ENCODE assay signal across 28 cellular contexts in genomic region chr11:1929621-1930447, GRCh38. TPM values are rescaled to one million over a fixed set of nuclear protein-coding genes. Genes with fewer than 3 reads are reported as not detected.
A peak's percentile ranks its signal among the peaks of the same experiment; 100 is the strongest.
DNase-seq lines count a peak whose midpoint lies in the region; ATAC-seq, FAIRE-seq and TF ChIP-seq lines count a peak whose summit lies in the region.
"Had no signal": no experiment of that assay in that cellular context is flagged by ENCODE, and none has a peak within 500 bp of the region (broad histone marks: within the 10 kb centered on the region; RNA-seq: fewer than 3 reads in every experiment).

No MANE protein-coding gene starts in this region.

- no peak for TF ChIP-seq EP300 in A549 (IDR thresholded peaks at IDR 0.05)

- CTCF ChIA-PET in A549 (lab: Yijun Ruan, JAX) = interaction anchor here (0.7 to 1.6 kb wide), 4 partner anchors 47 to 383 kb away, joined by 3 to 6 read pairs (median 4); no protein-coding TSS in a partner anchor

- H4K20me1 ChIP-seq in hepatocyte (ENCODE audit: insufficient read depth, poor library complexity, severe bottlenecking) = no peaks in the 10 kb centered on the region

- WGBS in A549 (ENCODE audit: missing lambda C conversion rate) = 78% methylated on average over 25 of the region's 25 CpGs
- WGBS in hepatocyte (ENCODE audit: low lambda C conversion rate, missing lambda C conversion rate) = 90% methylated on average over 23 of the region's 25 CpGs

- H3K27ac ChIP-seq in A549 (no peak overlapping the region), RWPE2 (ENCODE audit: poor library complexity, severe bottlenecking) (no peak overlapping the region), hepatocyte (peak overlapping the region; percentile 82)
- H3K27ac ChIP-seq: skin epidermis, suprapubic skin had no signal

- peaks cover 10% of the 10 kb centered on the region for H3K27me3 Mint-ChIP-seq in osteocyte (ENCODE audit: unreplicated experiment)

- peaks cover 28% of the 10 kb centered on the region for H3K4me1 Mint-ChIP-seq in osteocyte (ENCODE audit: unreplicated experiment)

- H3K27ac Mint-ChIP-seq in osteocyte (ENCODE audit: unreplicated experiment) = no peak overlapping the region
- H3K27ac Mint-ChIP-seq: CD8-positive, alpha-beta T cell had no signal

- no peak for TF ChIP-seq POLR2A in A549 (IDR thresholded peaks at IDR 0.05; ENCODE audit: low read length)

- H3K4me3 Mint-ChIP-seq in osteocyte (ENCODE audit: unreplicated experiment) = no peak overlapping the region
- H3K4me3 Mint-ChIP-seq: CD8-positive, alpha-beta T cell; H9 had no signal

- TF ChIP-seq RAD21 in A549 (conservative IDR thresholded peaks at IDR 0.05 in 1 of 2, IDR thresholded peaks at IDR 0.05 in 1 of 2) = no peak

- no peaks in the 10 kb centered on the region for H3K9me3 Mint-ChIP-seq in osteocyte (ENCODE audit: unreplicated experiment)
- H3K9me3 Mint-ChIP-seq: CD8-positive, alpha-beta T cell; H9; naive thymus-derived CD8-positive, alpha-beta T cell had no signal

- no peak for DNase-seq in A549 (ENCODE audit: low read depth in 1 of 2, low spot score in 1 of 2)
- peak; percentile 32 for DNase-seq in RWPE2 (ENCODE audit: low spot score)
- no peak for DNase-seq in hepatocyte (ENCODE audit: low spot score)
- peak; percentile 79 for DNase-seq in osteocyte (ENCODE audit: extremely low spot score, unreplicated experiment)
- no peak for DNase-seq in RPMI8226
- DNase-seq: activated CD4-positive, alpha-beta T cell treated with anti-CD3 and anti-CD28 coated beads, Interleukin-2, amount 50 U/mL, for 48 hours; amygdala; CD8-positive, alpha-beta T cell; DMS153; H9; hypothalamus; KG1; mesendoderm; NCI-H1694; NCI-H2171; NCI-H526 treated with DMSO at 0.1 percent for 48 hours; stimulated activated CD4-positive, alpha-beta T cell treated with anti-CD3 and anti-CD28 coated beads, Interleukin-1b, Interleukin-23, amount 100 ng/mL, for 48 hours had no signal

- H2AFZ ChIP-seq in hepatocyte = no peak overlapping the region

- H3K4me1 ChIP-seq in A549 = no peaks in the 10 kb centered on the region
- H3K4me1 ChIP-seq in RWPE2 (ENCODE audit: insufficient read depth, poor library complexity, severe bottlenecking) = peaks cover 10% of the 10 kb centered on the region
- peaks cover 42% of the 10 kb centered on the region for H3K4me1 ChIP-seq in hepatocyte (ENCODE audit: insufficient read depth)

- H3K79me2 ChIP-seq in hepatocyte = no peaks in the 10 kb centered on the region

- FAIRE-seq in A549 (lab: Jason Lieb, UNC) = no peak
- FAIRE-seq: G401.6, GM18507, keratinocyte had no signal

- peaks cover 3% of the 10 kb centered on the region for H3K36me3 Mint-ChIP-seq in osteocyte (ENCODE audit: unreplicated experiment)
- H3K36me3 Mint-ChIP-seq: CD8-positive, alpha-beta T cell; naive thymus-derived CD8-positive, alpha-beta T cell had no signal

- H3K4me3 ChIP-seq in A549 (no peak overlapping the region), RWPE2 (ENCODE audit: severe bottlenecking) (no peak overlapping the region), hepatocyte (no peak overlapping the region)
- H3K4me3 ChIP-seq: skin epidermis, suprapubic skin had no signal

- no peaks in the 10 kb centered on the region for H3K36me3 ChIP-seq in RWPE2 (ENCODE audit: low read depth)
- H3K36me3 ChIP-seq in hepatocyte (replicated peaks; ENCODE audit: insufficient read depth, low read depth) = no peaks in the 10 kb centered on the region
- H3K36me3 ChIP-seq: suprapubic skin had no signal

- TF ChIP-seq CTCF in A549 (IDR thresholded peaks at IDR 0.05) = no peak
- no peak for TF ChIP-seq CTCF in RWPE2 (IDR thresholded peaks at IDR 0.05; ENCODE audit: poor library complexity, severe bottlenecking)
- no peak for TF ChIP-seq CTCF in hepatocyte (IDR thresholded peaks at IDR 0.05; ENCODE audit: poor library complexity)
- no peak for TF ChIP-seq CTCF in osteocyte (IDR thresholded peaks at IDR 0.05)

- H3K4me2 ChIP-seq in A549 (no peak overlapping the region), hepatocyte (no peak overlapping the region)

- POLR2A ChIA-PET in A549 (lab: Yijun Ruan, JAX) = no interaction called here

- H3K27me3 ChIP-seq in RWPE2 (ENCODE audit: insufficient read depth, poor library complexity, severe bottlenecking) (no peaks in the 10 kb centered on the region), hepatocyte (no peaks in the 10 kb centered on the region)
- H3K27me3 ChIP-seq: suprapubic skin had no signal

- H3K9me3 ChIP-seq in A549 (no peaks in the 10 kb centered on the region), RWPE2 (ENCODE audit: severe bottlenecking) (no peaks in the 10 kb centered on the region), hepatocyte (ENCODE audit: low read depth) (no peaks in the 10 kb centered on the region)
- H3K9me3 ChIP-seq: suprapubic skin had no signal

- H3K9me2 ChIP-seq in hepatocyte (replicated peaks; ENCODE audit: insufficient read depth) = no peaks in the 10 kb centered on the region

- ATAC-seq in A549 = no peak
- no peak for ATAC-seq in RWPE2 (ENCODE audit: low read depth)
- ATAC-seq in GM19351 (IDR thresholded peaks at IDR 0.05; ENCODE audit: unreplicated experiment) = no peak
- ATAC-seq in HG02870 (IDR thresholded peaks at IDR 0.05; ENCODE audit: unreplicated experiment) = no peak
- ATAC-seq in HG02970 (IDR thresholded peaks at IDR 0.05; ENCODE audit: low FRiP score, unreplicated experiment) = no peak
- ATAC-seq: SK-N-SH treated with all-trans-retinoic acid at 6 μM for 48 hours had no signal

TF ChIP-seq in A549, 52 proteins besides CTCF, POLR2A, EP300 and RAD21:
- TF ChIP-seq ZFP36 (IDR thresholded peaks at IDR 0.05; ENCODE audit: borderline replicate concordance, partially characterized antibody) = peak; percentile 33
- no peak for TF ChIP-seq TP53 (CRISPR knock-in tag; IDR thresholded peaks at IDR 0.05)
- TF ChIP-seq KDM1A (IDR thresholded peaks at IDR 0.05; ENCODE audit: low read depth) = no peak
- no peak for TF ChIP-seq CHD4 (IDR thresholded peaks at IDR 0.05; ENCODE audit: borderline replicate concordance)
- no peak for TF ChIP-seq CEBPB (IDR thresholded peaks at IDR 0.05)
- no peak for TF ChIP-seq CBX2 (IDR thresholded peaks at IDR 0.05; ENCODE audit: borderline replicate concordance, low read depth)

RNA-seq across cellular contexts. Expression of gene TNNT3, which starts 10.3 kb away (rescaled TPM):
- not detected in 2 replicates for polyA plus RNA-seq in A549 (2011; rRNA removed)
- 0.07 TPM in 1 of 2 replicates, not detected in the other for polyA plus RNA-seq in A549 (2012; cell fraction: cytosol; rRNA removed)
- not detected in 2 replicates for polyA plus RNA-seq in A549 (2012; cell fraction: nucleus; rRNA removed)
- 0.15 TPM in 1 of 3 replicates, not detected in the others for polyA plus RNA-seq in A549 (2017; fragmentation: RNase III; extraction: RNeasy Plus Mini Kit Qiagen cat#74134 plus additional on column Dnase treatment)
- not detected in 2 replicates for polyA minus RNA-seq in A549 (2011; rRNA and poly(A)+ RNA removed)
- total RNA-seq in hepatocyte = 19.2 and 20.6 TPM in 2 replicates
- polyA plus RNA-seq in hepatocyte = 29.9 and 41.4 TPM in 2 replicates
- 2.6 and 4.4 TPM in 2 replicates for total RNA-seq in osteocyte
- total RNA-seq: dermis microvascular lymphatic vessel endothelial cell, H9 had no signal

RNA-seq across cellular contexts. Expression of gene MRPL23, which starts 17.3 kb away (rescaled TPM):
- polyA plus RNA-seq in A549 (2011; rRNA removed) (60.0 and 77.7 TPM in 2 replicates), A549 (2017; fragmentation: RNase III; extraction: RNeasy Plus Mini Kit Qiagen cat#74134 plus additional on column Dnase treatment) (151 to 160 TPM (median 160 TPM) in 3 replicates), hepatocyte (41.4 and 54.8 TPM in 2 replicates)
- 301 and 333 TPM in 2 replicates for polyA plus RNA-seq in A549 (2012; cell fraction: cytosol; rRNA removed)
- polyA plus RNA-seq in A549 (2012; cell fraction: nucleus; rRNA removed) = 233 and 242 TPM in 2 replicates
- 64.6 and 69.0 TPM in 2 replicates for polyA minus RNA-seq in A549 (2011; rRNA and poly(A)+ RNA removed)
- total RNA-seq in hepatocyte (54.0 and 75.2 TPM in 2 replicates), osteocyte (28.0 and 29.2 TPM in 2 replicates)

RNA-seq across cellular contexts. Expression of gene PRR33, which starts 38.1 kb away (rescaled TPM):
- polyA plus RNA-seq in A549 (2011; rRNA removed) = not detected in 2 replicates
- not detected in 2 replicates for polyA plus RNA-seq in A549 (2012; cell fraction: cytosol; rRNA removed)
- 0.02 TPM in 1 of 2 replicates, not detected in the other for polyA plus RNA-seq in A549 (2012; cell fraction: nucleus; rRNA removed)
- not detected in 3 replicates for polyA plus RNA-seq in A549 (2017; fragmentation: RNase III; extraction: RNeasy Plus Mini Kit Qiagen cat#74134 plus additional on column Dnase treatment)
- polyA minus RNA-seq in A549 (2011; rRNA and poly(A)+ RNA removed) = not detected in 2 replicates
- not detected in 2 replicates for total RNA-seq in hepatocyte
- 0.29 and 0.47 TPM in 2 replicates for polyA plus RNA-seq in hepatocyte
- total RNA-seq in osteocyte = not detected in 2 replicates
- total RNA-seq: CD8-positive, alpha-beta T cell; dermis microvascular lymphatic vessel endothelial cell; H9; naive thymus-derived CD8-positive, alpha-beta T cell; suprapubic skin had no signal
- polyA plus RNA-seq: keratinocyte had no signal

Comparison
In these comparisons a context has a peak if more than half of its experiments do, and no peak if none do; other contexts are left out.
1. DNase-seq: peak in RWPE2 (single experiment) and osteocyte (single experiment); none in A549 (0 of 2), hepatocyte (single experiment) and RPMI8226 (single experiment).